ENCODE assay signal across 8 cellular contexts in the genomic region with DNA sequence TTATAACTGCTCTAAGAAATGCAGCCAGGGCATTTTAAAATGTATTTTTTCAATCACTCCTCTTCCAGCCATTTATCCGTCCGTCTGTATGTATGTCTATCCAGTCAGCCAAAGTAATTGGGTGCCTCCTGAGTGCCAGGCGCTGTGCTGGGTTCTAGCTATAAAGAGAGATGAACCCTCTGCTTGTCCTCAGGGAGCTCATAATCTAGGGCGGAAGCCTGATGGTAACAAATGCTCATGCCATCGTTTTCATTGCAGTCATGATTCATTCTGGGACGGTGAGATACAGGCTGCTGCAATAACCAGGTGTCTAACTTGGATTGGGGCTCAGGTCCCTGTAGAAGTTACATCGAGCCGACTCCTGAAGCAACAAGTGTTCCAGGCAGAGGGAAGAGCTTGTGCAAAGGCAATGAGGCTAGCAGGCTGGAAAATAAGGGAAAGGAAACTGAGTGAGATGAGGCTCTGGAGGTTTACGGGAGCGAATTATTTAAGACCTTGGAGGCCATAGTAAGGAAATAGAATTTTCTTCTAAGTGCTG. TPM values are rescaled to one million over a fixed set of nuclear protein-coding genes. Genes with fewer than 3 reads are reported as not detected.
A peak's percentile ranks its signal among the peaks of the same experiment; 100 is the strongest.
DNase-seq lines count a peak whose midpoint lies in the region; ATAC-seq and TF ChIP-seq lines count a peak whose summit lies in the region.

No MANE protein-coding gene starts in this region.

- no peak for ATAC-seq in stimulated activated naive CD8-positive, alpha-beta T cell treated with anti-CD3 and anti-CD28 coated beads, Interleukin-15, Interleukin-2, amounts not matched to agents 100 U/mL and 50 U/mL, for 24 hours
- ATAC-seq in body of pancreas = no peak

- H3K36me3 ChIP-seq in body of pancreas (replicated peaks in 1 of 2; ENCODE audit: insufficient read depth in 1 of 2, low read depth in 2 of 2) (no peaks in the 10 kb centered on the region), mesodermal cell (ENCODE audit: control insufficient read depth, insufficient read depth, low read length) (no peaks in the 10 kb centered on the region)

- no peaks in the 10 kb centered on the region for H3K27me3 ChIP-seq in body of pancreas

- H3K4me3 ChIP-seq in body of pancreas (peak overlapping the region; percentile 5 to 26), mesodermal cell (ENCODE audit: extremely low read depth, insufficient read depth, low read length, poor library complexity, severe bottlenecking) (peak overlapping the region; percentile 11)

- intact Hi-C loops in body of pancreas (cut with DNase I) = no loop called here

- H3K9me3 Mint-ChIP-seq in stimulated activated naive CD8-positive, alpha-beta T cell treated with anti-CD3 and anti-CD28 coated beads, Interleukin-15, Interleukin-2, amounts not matched to agents 100 ng/mL and 50 ng/mL, for 24 hours = no peaks in the 10 kb centered on the region

- H3K27ac ChIP-seq in body of pancreas (peak overlapping the region; percentile 61 to 81 (median 64)), mesodermal cell (ENCODE audit: low read depth, low read length, severe bottlenecking) (no peak overlapping the region)

- no peaks in the 10 kb centered on the region for H3K27me3 Mint-ChIP-seq in stimulated activated naive CD8-positive, alpha-beta T cell treated with anti-CD3 and anti-CD28 coated beads, Interleukin-15, Interleukin-2, amounts not matched to agents 100 ng/mL and 50 ng/mL, for 24 hours

- 47 to 50% methylated on average over 8 to 10 of the region's 10 CpGs for WGBS in body of pancreas, 2 donors
- WGBS in mesodermal cell (ENCODE audit: insufficient coverage in 2 of 2), 2 experiments = 94 to 96% methylated on average over 10 of the region's 10 CpGs

- no peak for DNase-seq in stimulated activated naive CD8-positive, alpha-beta T cell treated with anti-CD3 and anti-CD28 coated beads, Interleukin-15, Interleukin-2, amounts not matched to agents 100 U/mL and 50 U/mL, for 24 hours
- no peak for DNase-seq in body of pancreas
- DNase-seq in NCI-H2029 treated with DMSO at 0.1 percent for 48 hours (lab: John Stamatoyannopoulos, UW) = no peak
- DNase-seq in DMS 273 (lab: John Stamatoyannopoulos, UW; ENCODE audit: unreplicated experiment) = no peak
- no peak for DNase-seq in NCI-H748 treated with DMSO at 0.1 percent for 48 hours (lab: John Stamatoyannopoulos, UW)
- no peak for DNase-seq in DMS79 treated with DMSO at 0.1 percent for 48 hours (lab: John Stamatoyannopoulos, UW)

- H3K4me3 Mint-ChIP-seq in stimulated activated naive CD8-positive, alpha-beta T cell treated with anti-CD3 and anti-CD28 coated beads, Interleukin-15, Interleukin-2, amounts not matched to agents 100 ng/mL and 50 ng/mL, for 24 hours = peak overlapping the region; percentile 79

- peaks cover 49% of the 10 kb centered on the region for H3K4me1 Mint-ChIP-seq in stimulated activated naive CD8-positive, alpha-beta T cell treated with anti-CD3 and anti-CD28 coated beads, Interleukin-15, Interleukin-2, amounts not matched to agents 100 ng/mL and 50 ng/mL, for 24 hours (ENCODE audit: low read depth)

- H3K9me3 ChIP-seq in body of pancreas (no peaks in the 10 kb centered on the region), mesodermal cell (ENCODE audit: control insufficient read depth, low read length) (no peaks in the 10 kb centered on the region)

- no peak for TF ChIP-seq CTCF in body of pancreas (IDR thresholded peaks at IDR 0.05)

- H3K27ac Mint-ChIP-seq in stimulated activated naive CD8-positive, alpha-beta T cell treated with anti-CD3 and anti-CD28 coated beads, Interleukin-15, Interleukin-2, amounts not matched to agents 100 ng/mL and 50 ng/mL, for 24 hours = peak overlapping the region; percentile 89

- H3K36me3 Mint-ChIP-seq in stimulated activated naive CD8-positive, alpha-beta T cell treated with anti-CD3 and anti-CD28 coated beads, Interleukin-15, Interleukin-2, amounts not matched to agents 100 ng/mL and 50 ng/mL, for 24 hours (ENCODE audit: low read depth) = no peaks in the 10 kb centered on the region

- H3K4me1 ChIP-seq in body of pancreas (peaks cover 8% of the 10 kb centered on the region), mesodermal cell (ENCODE audit: control insufficient read depth, insufficient read depth, low read length, poor library complexity, severe bottlenecking) (peaks cover 17% of the 10 kb centered on the region)

- no peak for TF ChIP-seq POLR2A in body of pancreas (IDR thresholded peaks at IDR 0.05)

RNA-seq across cellular contexts. Expression of gene IFI6, which starts 11.6 kb away (rescaled TPM):
- total RNA-seq in body of pancreas = 10 to 100 TPM; 54.0 to 58.0 TPM
- 16.5 TPM for polyA plus RNA-seq in mesodermal cell (2013, experiment 1 of 2)
- 14.4 TPM for polyA plus RNA-seq in mesodermal cell (2013, experiment 2 of 2)

RNA-seq across cellular contexts. Expression of gene FGR, which starts 25.4 kb away (rescaled TPM):
- 1 to 10 TPM; 3.0 to 5.4 TPM for total RNA-seq in body of pancreas
- not detected for polyA plus RNA-seq in mesodermal cell (2013, experiment 1 of 2)
- not detected for polyA plus RNA-seq in mesodermal cell (2013, experiment 2 of 2)

RNA-seq across cellular contexts. Expression of gene AHDC1, which starts 56.4 kb away (rescaled TPM):
- 10 to 100 TPM; 13.5 to 14.2 TPM for total RNA-seq in body of pancreas
- polyA plus RNA-seq in mesodermal cell (2013, experiment 1 of 2) = 44.6 TPM
- 35.0 TPM for polyA plus RNA-seq in mesodermal cell (2013, experiment 2 of 2)
